In the genomic region with DNA sequence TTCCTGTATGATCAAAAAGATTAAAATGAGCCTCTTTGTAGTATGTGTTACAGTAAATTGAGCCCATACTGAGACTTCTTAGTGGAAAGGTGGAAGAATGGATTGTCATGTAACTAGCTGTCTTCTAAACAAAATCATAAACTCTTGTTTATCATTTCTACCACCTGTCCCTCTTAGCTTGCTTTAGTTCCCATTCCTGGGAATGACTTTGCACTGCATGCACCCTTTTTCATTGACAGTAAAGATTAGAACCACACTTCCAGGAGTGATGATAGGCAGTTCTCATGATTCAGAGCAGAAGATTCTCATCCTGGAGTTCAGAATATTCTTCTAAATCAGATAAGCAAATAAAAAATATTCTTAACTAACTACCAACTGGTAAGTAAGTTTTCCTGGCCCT, we compare ENCODE assay signal across 18 cellular contexts. TPM values are rescaled to one million over a fixed set of nuclear protein-coding genes. Genes with fewer than 3 reads are reported as not detected.
"Had no signal": no experiment of that assay in that cellular context is flagged by ENCODE, and none has a peak within 500 bp of the region (broad histone marks: within the 10 kb centered on the region; RNA-seq: fewer than 3 reads in every experiment).

No MANE protein-coding gene starts in this region.

- H3K4me1 Mint-ChIP-seq: nephron had no signal

- H3K27ac Mint-ChIP-seq: nephron; T-helper 1 cell treated with Interleukin-12 subunit alpha and Interleukin-12 subunit beta and Interleukin-4 antibody, amounts not matched to agents 30 μg/mL and 1 μg/mL, for 36 hours had no signal

- H3K4me1 ChIP-seq: colonic mucosa, transverse colon had no signal

- ATAC-seq: esophagus mucosa, left lobe of liver had no signal

- DNase-seq: activated CD4-positive, alpha-beta T cell treated with anti-CD3 and anti-CD28 coated beads, Interleukin-2, amount 50 U/mL, for 1 hour; activated CD4-positive, CD25-positive, alpha-beta regulatory T cell; activated naive CD4-positive, alpha-beta T cell treated with anti-CD3 and anti-CD28 coated beads, Interleukin-2, amount 50 U/mL, for 16 hours; amniotic stem cell; caudate nucleus; colonic mucosa; islet precursor cell; nucleus accumbens; stimulated activated CD4-positive, alpha-beta T cell treated with anti-CD3 and anti-CD28 coated beads, Interleukin-15, amount 100 ng/mL, for 24 hours; stimulated activated CD4-positive, alpha-beta T cell treated with anti-CD3 and anti-CD28 coated beads, Interleukin-4, amount 100 ng/mL, for 1 hour; stimulated activated naive CD4-positive, alpha-beta T cell treated with Interleukin-2 at 50 U/mL for 16 hours; substantia nigra; transverse colon had no signal

- H3K4me3 ChIP-seq: colonic mucosa, transverse colon had no signal

- H3K36me3 ChIP-seq: colonic mucosa had no signal

- H3K27ac ChIP-seq: colonic mucosa, transverse colon had no signal

- H3K9me3 ChIP-seq: colonic mucosa, transverse colon had no signal

- H3K4me3 Mint-ChIP-seq: nephron; T-helper 1 cell treated with Interleukin-12 subunit alpha and Interleukin-12 subunit beta and Interleukin-4 antibody, amounts not matched to agents 30 μg/mL and 1 μg/mL, for 36 hours had no signal

- H3K27me3 ChIP-seq: colonic mucosa, transverse colon had no signal

- H3K9me3 Mint-ChIP-seq: nephron; T-helper 1 cell treated with Interleukin-12 subunit alpha and Interleukin-12 subunit beta and Interleukin-4 antibody, amounts not matched to agents 30 μg/mL and 1 μg/mL, for 36 hours had no signal

RNA-seq across cellular contexts. Expression of a gene that starts 55.0 kb away (rescaled TPM):
- total RNA-seq: lung microvascular endothelial cell had no signal
